In genomic region chr22:27097933-27098332, GRCh38 we compare ENCODE assay signal across 19 cellular contexts.
"Had no signal": no experiment of that assay in that cellular context is flagged by ENCODE, and none has a peak within 500 bp of the region (broad histone marks: within the 10 kb centered on the region; RNA-seq: fewer than 3 reads in every experiment).

No MANE protein-coding gene starts in this region.

- H3K36me3 Mint-ChIP-seq: immature natural killer cell, mesothelial cell of epicardium, WTC11 had no signal

- DNase-seq: activated CD4-positive, alpha-beta T cell treated with anti-CD3 and anti-CD28 coated beads for 48 hours; activated CD8-positive, alpha-beta T cell treated with anti-CD3 and anti-CD28 coated beads, Interleukin-2, amount 10 ng/mL, durations not matched to agents 7 days and 5 days; activated naive CD4-positive, alpha-beta T cell treated with anti-CD3 and anti-CD28 coated beads for 36 hours; activated naive CD8-positive, alpha-beta T cell treated with anti-CD3 and anti-CD28 coated beads, Interleukin-2, amount 50 U/mL, for 24 hours; aorta; esophagus squamous epithelium; immature natural killer cell; left cardiac atrium; lower lobe of right lung; spleen; stomach; T-helper 2 cell; testis had no signal

- H3K27me3 ChIP-seq: testis had no signal

- H3K27ac ChIP-seq: esophagus squamous epithelium, lower lobe of right lung, psoas muscle, spleen, stomach, testis had no signal

- H3K4me1 ChIP-seq: lower lobe of right lung, psoas muscle, spleen had no signal

- H3K4me1 Mint-ChIP-seq: activated naive CD8-positive, alpha-beta T cell treated with anti-CD3 and anti-CD28 coated beads, Interleukin-2, amount 50 U/mL, for 24 hours; activated T-helper 17 cell treated with anti-CD3 and anti-CD28 coated beads, Interleukin-2, amount 50 U/mL, for 72 hours; immature natural killer cell had no signal

- H3K36me3 ChIP-seq: esophagus squamous epithelium, lower lobe of right lung, spleen, stomach had no signal

- H3K9me3 ChIP-seq: esophagus squamous epithelium, lower lobe of right lung, psoas muscle, spleen, stomach, testis had no signal

- H3K27ac Mint-ChIP-seq: activated CD8-positive, alpha-beta T cell treated with anti-CD3 and anti-CD28 coated beads, Interleukin-2, amount 10 ng/mL, durations not matched to agents 7 days and 5 days; activated naive CD4-positive, alpha-beta T cell treated with anti-CD3 and anti-CD28 coated beads for 36 hours; activated naive CD8-positive, alpha-beta T cell treated with anti-CD3 and anti-CD28 coated beads, Interleukin-2, amount 50 U/mL, for 24 hours; activated T-helper 17 cell treated with anti-CD3 and anti-CD28 coated beads, Interleukin-2, amount 50 U/mL, for 72 hours; immature natural killer cell; WTC11 had no signal

- H3K9me3 Mint-ChIP-seq: activated naive CD4-positive, alpha-beta T cell treated with anti-CD3 and anti-CD28 coated beads for 36 hours; activated naive CD8-positive, alpha-beta T cell treated with anti-CD3 and anti-CD28 coated beads, Interleukin-2, amount 50 U/mL, for 24 hours; activated T-helper 17 cell treated with anti-CD3 and anti-CD28 coated beads, Interleukin-2, amount 50 U/mL, for 72 hours; immature natural killer cell; mesothelial cell of epicardium; WTC11 had no signal

- H3K4me3 ChIP-seq: coronary artery, esophagus squamous epithelium, lower lobe of right lung, psoas muscle, spleen, stomach, testis had no signal

- H3K4me3 Mint-ChIP-seq: activated CD8-positive, alpha-beta T cell treated with anti-CD3 and anti-CD28 coated beads, Interleukin-2, amount 10 ng/mL, durations not matched to agents 7 days and 5 days; activated naive CD4-positive, alpha-beta T cell treated with anti-CD3 and anti-CD28 coated beads for 36 hours; activated naive CD8-positive, alpha-beta T cell treated with anti-CD3 and anti-CD28 coated beads, Interleukin-2, amount 50 U/mL, for 24 hours; activated T-helper 17 cell treated with anti-CD3 and anti-CD28 coated beads, Interleukin-2, amount 50 U/mL, for 72 hours; immature natural killer cell; mesothelial cell of epicardium; WTC11 had no signal

- ATAC-seq: activated CD8-positive, alpha-beta T cell treated with anti-CD3 and anti-CD28 coated beads, Interleukin-2, amount 10 ng/mL, durations not matched to agents 7 days and 5 days; activated naive CD8-positive, alpha-beta T cell treated with anti-CD3 and anti-CD28 coated beads, Interleukin-2, amount 50 U/mL, for 24 hours; activated T-helper 17 cell treated with anti-CD3 and anti-CD28 coated beads, Interleukin-2, amount 50 U/mL, for 72 hours; left cardiac atrium; lower lobe of right lung; psoas muscle; sciatic nerve; WTC11 had no signal
